ENCODE assay signal across 28 cellular contexts in genomic region chr13:49057176-49057575, GRCh38.
"Had no signal": no experiment of that assay in that cellular context is flagged by ENCODE, and none has a peak within 500 bp of the region (broad histone marks: within the 10 kb centered on the region; RNA-seq: fewer than 3 reads in every experiment).

No MANE protein-coding gene starts in this region.

- H3K27ac ChIP-seq: body of pancreas, colonic mucosa, epithelial cell of prostate, esophagus squamous epithelium, gastroesophageal sphincter, heart right ventricle had no signal

- H3K9me3 Mint-ChIP-seq: activated CD4-positive, alpha-beta memory T cell treated with anti-CD3 and anti-CD28 coated beads for 36 hours; activated CD4-positive, alpha-beta T cell treated with anti-CD3 and anti-CD28 coated beads, Interleukin-2, amount 10 ng/mL, durations not matched to agents 24 days and 14 days; activated T-cell treated with anti-CD3 and anti-CD28 coated beads, Interleukin-2, amount 50 U/mL, for 72 hours had no signal

- ATAC-seq: activated CD4-positive, alpha-beta T cell treated with anti-CD3 and anti-CD28 coated beads for 36 hours; activated CD8-positive, alpha-beta memory T cell treated with anti-CD3 and anti-CD28 coated beads, Interleukin-2, amount 10 ng/mL, durations not matched to agents 7 days and 5 days; activated CD8-positive, alpha-beta T cell treated with anti-CD3 and anti-CD28 coated beads, Interleukin-2, amount 10 ng/mL, durations not matched to agents 7 days and 5 days; activated T-cell treated with anti-CD3 and anti-CD28 coated beads, Interleukin-2, amount 50 U/mL, for 72 hours; body of pancreas; gastroesophageal sphincter; heart right ventricle had no signal

- H3K27me3 ChIP-seq: body of pancreas, colonic mucosa, esophagus squamous epithelium, gastroesophageal sphincter, heart right ventricle had no signal

- H3K36me3 ChIP-seq: colonic mucosa, esophagus squamous epithelium, gastroesophageal sphincter had no signal

- H3K27me3 Mint-ChIP-seq: activated CD4-positive, alpha-beta memory T cell treated with anti-CD3 and anti-CD28 coated beads for 36 hours; activated CD4-positive, alpha-beta T cell treated with anti-CD3 and anti-CD28 coated beads for 36 hours; activated CD4-positive, alpha-beta T cell treated with anti-CD3 and anti-CD28 coated beads, Interleukin-2, amount 10 ng/mL, durations not matched to agents 24 days and 14 days; activated CD8-positive, alpha-beta memory T cell treated with anti-CD3 and anti-CD28 coated beads, Interleukin-2, amount 10 ng/mL, durations not matched to agents 7 days and 5 days; activated naive CD8-positive, alpha-beta T cell had no signal

- H3K4me3 ChIP-seq: body of pancreas, colonic mucosa, esophagus squamous epithelium, gastroesophageal sphincter, heart right ventricle had no signal

- H3K9me3 ChIP-seq: body of pancreas, colonic mucosa, esophagus squamous epithelium, gastroesophageal sphincter, heart right ventricle had no signal

- H3K4me3 Mint-ChIP-seq: activated CD4-positive, alpha-beta memory T cell treated with anti-CD3 and anti-CD28 coated beads for 36 hours; activated CD4-positive, alpha-beta T cell treated with anti-CD3 and anti-CD28 coated beads for 36 hours; activated CD4-positive, alpha-beta T cell treated with anti-CD3 and anti-CD28 coated beads, Interleukin-2, amount 10 ng/mL, durations not matched to agents 24 days and 14 days; activated CD8-positive, alpha-beta memory T cell treated with anti-CD3 and anti-CD28 coated beads, Interleukin-2, amount 10 ng/mL, durations not matched to agents 7 days and 5 days; activated CD8-positive, alpha-beta T cell treated with anti-CD3 and anti-CD28 coated beads, Interleukin-2, amount 10 ng/mL, durations not matched to agents 7 days and 5 days; activated naive CD8-positive, alpha-beta T cell; activated T-cell treated with anti-CD3 and anti-CD28 coated beads, Interleukin-2, amount 50 U/mL, for 72 hours had no signal

- FAIRE-seq: endometrium, endothelial cell of umbilical vein had no signal

- DNase-seq: activated CD4-positive, alpha-beta memory T cell treated with anti-CD3 and anti-CD28 coated beads for 36 hours; activated CD4-positive, alpha-beta T cell treated with anti-CD3 and anti-CD28 coated beads for 36 hours; activated CD4-positive, alpha-beta T cell treated with anti-CD3 and anti-CD28 coated beads, Interleukin-2, amount 10 ng/mL, durations not matched to agents 24 days and 14 days; activated CD4-positive, CD25-positive, alpha-beta regulatory T cell; activated CD4-positive, CD25-positive, alpha-beta regulatory T cell treated with anti-CD3 and anti-CD28 coated beads, Interleukin-2, amount 50 U/mL, for 72 hours; activated CD8-positive, alpha-beta memory T cell treated with anti-CD3 and anti-CD28 coated beads, Interleukin-2, amount 10 ng/mL, durations not matched to agents 7 days and 5 days; activated CD8-positive, alpha-beta memory T cell treated with anti-CD3 and anti-CD28 coated beads, Interleukin-2, amount 50 U/mL, for 4 hours; activated CD8-positive, alpha-beta T cell treated with anti-CD3 and anti-CD28 coated beads, Interleukin-2, amount 10 ng/mL, durations not matched to agents 7 days and 5 days; activated gamma-delta T cell treated with Interleukin-2 at 50 U/mL for 16 hours; activated naive CD4-positive, alpha-beta T cell treated with anti-CD3 and anti-CD28 coated beads, Interleukin-2, amount 50 U/mL, for 16 hours; activated naive CD4-positive, alpha-beta T cell treated with Interleukin-2 at 50 U/mL for 16 hours; activated T-cell treated with anti-CD3 and anti-CD28 coated beads, Interleukin-2, amount 50 U/mL, for 1 hour; activated T-cell treated with anti-CD3 and anti-CD28 coated beads, Interleukin-2, amount 50 U/mL, for 72 hours; amniotic stem cell; anterior cingulate cortex; body of pancreas; caudate nucleus; colonic mucosa; effector CD8-positive, alpha-beta T cell; esophagus squamous epithelium; foreskin melanocyte; heart right ventricle; T-helper 2 cell had no signal

- H3K4me1 ChIP-seq: colonic mucosa had no signal

- H3K27ac Mint-ChIP-seq: activated CD4-positive, alpha-beta memory T cell treated with anti-CD3 and anti-CD28 coated beads for 36 hours; activated CD4-positive, alpha-beta T cell treated with anti-CD3 and anti-CD28 coated beads for 36 hours; activated CD4-positive, alpha-beta T cell treated with anti-CD3 and anti-CD28 coated beads, Interleukin-2, amount 10 ng/mL, durations not matched to agents 24 days and 14 days; activated CD8-positive, alpha-beta memory T cell treated with anti-CD3 and anti-CD28 coated beads, Interleukin-2, amount 10 ng/mL, durations not matched to agents 7 days and 5 days; activated CD8-positive, alpha-beta T cell treated with anti-CD3 and anti-CD28 coated beads, Interleukin-2, amount 10 ng/mL, durations not matched to agents 7 days and 5 days; activated T-cell treated with anti-CD3 and anti-CD28 coated beads, Interleukin-2, amount 50 U/mL, for 72 hours had no signal
